9 cellular contexts compared by ENCODE assay signal in genomic region chr9:130689572-130689936, GRCh38. TPM values are rescaled to one million over a fixed set of nuclear protein-coding genes. Genes with fewer than 3 reads are reported as not detected.
A peak's percentile ranks its signal among the peaks of the same experiment; 100 is the strongest.
DNase-seq lines count a peak whose midpoint lies in the region; ATAC-seq and TF ChIP-seq lines count a peak whose summit lies in the region.
"Had no signal": no experiment of that assay in that cellular context is flagged by ENCODE, and none has a peak within 500 bp of the region (broad histone marks: within the 10 kb centered on the region; RNA-seq: fewer than 3 reads in every experiment).

No MANE protein-coding gene starts in this region.

- no peaks in the 10 kb centered on the region for H3K9me3 ChIP-seq in RWPE2 (ENCODE audit: severe bottlenecking)
- H3K9me3 ChIP-seq in skeletal muscle satellite cell (replicated peaks; ENCODE audit: low read length) = peaks cover 6% of the 10 kb centered on the region
- H3K9me3 ChIP-seq: neutrophil had no signal

- TF ChIP-seq CTCF in GM06990 (IDR thresholded peaks at IDR 0.05; ENCODE audit: insufficient read depth, low read length, poor library complexity, severe bottlenecking) (no peak), RWPE2 (IDR thresholded peaks at IDR 0.05; ENCODE audit: poor library complexity, severe bottlenecking) (no peak), fibroblast of mammary gland (conservative IDR thresholded peaks at IDR 0.05; ENCODE audit: control insufficient read depth, insufficient read depth, low read depth, low read length) (no peak)

- no peak overlapping the region for H3K27ac ChIP-seq in RWPE2 (ENCODE audit: poor library complexity, severe bottlenecking)
- H3K27ac ChIP-seq: neutrophil had no signal

- H3K4me3 ChIP-seq in GM06990 (replicated peaks; ENCODE audit: low read depth, low read length) = peak overlapping the region; percentile 1
- H3K4me3 ChIP-seq in RWPE2 (ENCODE audit: severe bottlenecking) = peak overlapping the region; percentile 32
- peak overlapping the region; percentile 43 for H3K4me3 ChIP-seq in fibroblast of mammary gland (ENCODE audit: control insufficient read depth, low read depth, low read length)
- peak overlapping the region; percentile 60 for H3K4me3 ChIP-seq in skeletal muscle satellite cell (ENCODE audit: low read length)

- H3K4me1 ChIP-seq in RWPE2 (ENCODE audit: insufficient read depth, poor library complexity, severe bottlenecking) (no peaks in the 10 kb centered on the region), skeletal muscle satellite cell (ENCODE audit: control insufficient read depth, insufficient read depth, low read length) (peaks cover 13% of the 10 kb centered on the region)

- H3K9ac ChIP-seq in skeletal muscle satellite cell (ENCODE audit: low read depth, low read length) = peak overlapping the region; percentile 6

- H3K4me2 ChIP-seq in skeletal muscle satellite cell (ENCODE audit: low read length) = peak overlapping the region; percentile 78

- no peak; the same call in 2 of the 3 replicates for ATAC-seq in RWPE2 (ENCODE audit: low read depth)
- ATAC-seq in GM18519 (IDR thresholded peaks at IDR 0.05; ENCODE audit: low FRiP score, unreplicated experiment) = no peak
- ATAC-seq in HG03159 (IDR thresholded peaks at IDR 0.05; ENCODE audit: unreplicated experiment) = no peak

- H3K27me3 ChIP-seq in GM06990 (replicated peaks; ENCODE audit: control insufficient read depth, insufficient read depth, low read length) = no peaks in the 10 kb centered on the region
- H3K27me3 ChIP-seq in RWPE2 (ENCODE audit: insufficient read depth, poor library complexity, severe bottlenecking) = no peaks in the 10 kb centered on the region
- no peaks in the 10 kb centered on the region for H3K27me3 ChIP-seq in skeletal muscle satellite cell (ENCODE audit: control insufficient read depth, insufficient read depth, low read length)

- DNase-seq in GM06990 (ENCODE audit: extremely low read depth, insufficient read length) (no peak), RWPE2 (ENCODE audit: low spot score) (no peak), fibroblast of mammary gland (ENCODE audit: low read depth) (no peak), dermis blood vessel endothelial cell (no peak), NCI-H446 (lab: John Stamatoyannopoulos, UW) (no peak)

- H3K36me3 ChIP-seq in GM06990 (ENCODE audit: control insufficient read depth, insufficient read depth, low read length) (no peaks in the 10 kb centered on the region), RWPE2 (ENCODE audit: low read depth) (peaks cover 5% of the 10 kb centered on the region; the same call in 1 of the 2 replicates), skeletal muscle satellite cell (ENCODE audit: insufficient read depth, low read length) (no peaks in the 10 kb centered on the region)
- H3K36me3 ChIP-seq: neutrophil had no signal

RNA-seq across cellular contexts. Expression of gene EXOSC2, which starts 4.0 kb away (rescaled TPM):
- 42.1 and 42.2 TPM in 2 replicates for total RNA-seq in skeletal muscle satellite cell (2012; rRNA removed)
- total RNA-seq in dermis blood vessel endothelial cell = 31.9 and 33.5 TPM in 2 replicates

RNA-seq across cellular contexts. Expression of gene PRDM12, which starts 25.2 kb away (rescaled TPM):
- total RNA-seq in skeletal muscle satellite cell (2012; rRNA removed) = not detected in 2 replicates
- total RNA-seq in dermis blood vessel endothelial cell = not detected in 2 replicates

Comparison
In these comparisons a context has a peak if more than half of its experiments do, and no peak if none do; other contexts are left out.
1. H3K4me3 ChIP-seq: peak in every context shown above with its lines; median percentile 60 in skeletal muscle satellite cell; 43 in fibroblast of mammary gland; 32 in RWPE2; 1 in GM06990.